Comparison of ENCODE assay signal across 26 cellular contexts in the genomic region with DNA sequence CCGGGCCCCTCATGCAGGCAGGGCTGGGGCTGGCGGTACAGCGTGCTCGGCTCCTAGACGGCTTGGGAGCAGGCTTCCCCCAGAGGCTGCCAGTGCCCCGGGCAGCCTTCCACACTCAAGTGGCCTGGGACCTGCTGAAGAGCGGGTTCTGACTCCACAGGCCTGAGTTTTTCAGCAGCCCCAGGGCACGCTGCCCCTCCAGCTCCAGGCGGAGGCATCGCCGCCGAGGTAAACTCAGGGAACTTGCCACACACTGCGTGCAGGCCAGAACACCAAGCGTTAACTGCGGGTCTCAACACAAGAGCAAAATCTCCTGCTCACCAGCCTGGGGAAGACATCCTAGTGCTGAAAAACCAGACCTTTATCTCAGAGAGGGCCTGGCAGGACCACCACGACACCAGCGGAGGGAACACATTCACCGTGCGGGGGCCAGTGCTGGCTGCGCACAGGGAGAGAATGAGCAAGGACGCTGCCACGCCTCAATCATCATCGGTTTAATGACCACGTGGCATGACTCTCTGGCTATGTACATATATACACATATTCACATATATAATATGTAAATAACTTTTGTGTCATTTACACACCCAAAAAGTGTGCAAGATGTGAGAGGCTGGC.
"Had no signal": no experiment of that assay in that cellular context is flagged by ENCODE, and none has a peak within 500 bp of the region (broad histone marks: within the 10 kb centered on the region; RNA-seq: fewer than 3 reads in every experiment).

No MANE protein-coding gene starts in this region.

- FAIRE-seq: frontal cortex, kidney had no signal

- H3K9me3 ChIP-seq: esophagus muscularis mucosa, lower lobe of right lung, mucosa of descending colon, neutrophil, ovary, right lobe of liver, stomach, tibial artery, upper lobe of right lung had no signal

- H3K4me3 ChIP-seq: esophagus muscularis mucosa, lower lobe of right lung, mucosa of descending colon, ovary, stomach, tibial artery, upper lobe of right lung had no signal

- H3K27me3 ChIP-seq: esophagus muscularis mucosa, neutrophil, ovary, right lobe of liver, stomach, tibial artery, upper lobe of right lung had no signal

- H3K27ac Mint-ChIP-seq: activated B cell treated with CpG ODN at 0.5 μM for 24 hours; activated naive CD4-positive, alpha-beta T cell treated with anti-CD3 and anti-CD28 coated beads for 36 hours; immature natural killer cell; nephron; stimulated activated memory B cell treated with anti-CD40 and anti-IgM and Interleukin-4, amounts not matched to agents 10 μg/mL and 1 μg/mL and 100 μg/mL, for 72 hours; T-helper 2 cell treated with Interferon-gamma antibody and Interleukin-4, amounts not matched to agents 5 μg/mL and 100 μg/mL, for 36 hours had no signal

- H3K36me3 ChIP-seq: ovary had no signal

- H3K27ac ChIP-seq: esophagus muscularis mucosa, lower lobe of right lung, neutrophil, ovary, stomach, tibial artery, upper lobe of right lung had no signal

- H3K4me3 Mint-ChIP-seq: activated B cell treated with CpG ODN at 0.5 μM for 24 hours; activated CD8-positive, alpha-beta T cell treated with anti-CD3 and anti-CD28 coated beads, Interleukin-2, amount 10 ng/mL, durations not matched to agents 7 days and 5 days; activated naive CD4-positive, alpha-beta T cell treated with anti-CD3 and anti-CD28 coated beads for 36 hours; immature natural killer cell; nephron; stimulated activated memory B cell treated with anti-CD40 and anti-IgM and Interleukin-4, amounts not matched to agents 10 μg/mL and 1 μg/mL and 100 μg/mL, for 72 hours; T-helper 2 cell treated with Interferon-gamma antibody and Interleukin-4, amounts not matched to agents 5 μg/mL and 100 μg/mL, for 36 hours had no signal

- ATAC-seq: activated CD8-positive, alpha-beta T cell treated with anti-CD3 and anti-CD28 coated beads, Interleukin-2, amount 10 ng/mL, durations not matched to agents 7 days and 5 days; mucosa of descending colon; stimulated activated memory B cell treated with anti-CD40 and anti-IgM and Interleukin-4, amounts not matched to agents 10 μg/mL and 1 μg/mL and 100 μg/mL, for 72 hours had no signal

- H3K9me3 Mint-ChIP-seq: activated B cell treated with CpG ODN at 0.5 μM for 24 hours; activated naive CD4-positive, alpha-beta T cell treated with anti-CD3 and anti-CD28 coated beads for 36 hours; nephron; stimulated activated memory B cell treated with anti-CD40 and anti-IgM and Interleukin-4, amounts not matched to agents 10 μg/mL and 1 μg/mL and 100 μg/mL, for 72 hours; T-helper 2 cell treated with Interferon-gamma antibody and Interleukin-4, amounts not matched to agents 5 μg/mL and 100 μg/mL, for 36 hours had no signal

- H3K4me1 Mint-ChIP-seq: activated B cell treated with CpG ODN at 0.5 μM for 24 hours; nephron; stimulated activated memory B cell treated with anti-CD40 and anti-IgM and Interleukin-4, amounts not matched to agents 10 μg/mL and 1 μg/mL and 100 μg/mL, for 72 hours had no signal

- DNase-seq: activated B cell treated with CpG ODN at 0.5 μM for 24 hours; activated CD4-positive, alpha-beta T cell treated with anti-CD3 and anti-CD28 coated beads, Interleukin-2, amount 50 U/mL, for 1 hour; activated CD8-positive, alpha-beta T cell treated with anti-CD3 and anti-CD28 coated beads, Interleukin-2, amount 10 ng/mL, durations not matched to agents 7 days and 5 days; activated effector memory CD4-positive, alpha-beta T cell treated with anti-CD3 and anti-CD28 coated beads, Interleukin-2, amount 50 U/mL, for 16 hours; activated naive CD4-positive, alpha-beta T cell treated with anti-CD3 and anti-CD28 coated beads for 36 hours; amniotic stem cell; central memory CD4-positive, alpha-beta T cell; immature natural killer cell; kidney; lower lobe of right lung; mucosa of descending colon; ovary; stimulated activated CD4-positive, alpha-beta T cell treated with anti-CD3 and anti-CD28 coated beads, Interleukin-12 subunit alpha, Interleukin-12 subunit beta, amount 100 ng/mL, for 4 hours; stimulated activated CD4-positive, alpha-beta T cell treated with anti-CD3 and anti-CD28 coated beads, Interleukin-4, amount 100 ng/mL, for 24 hours; stomach; T-helper 1 cell; tibial artery had no signal

- H3K27me3 Mint-ChIP-seq: activated B cell treated with CpG ODN at 0.5 μM for 24 hours; progenitor cell of endocrine pancreas; stimulated activated memory B cell treated with anti-CD40 and anti-IgM and Interleukin-4, amounts not matched to agents 10 μg/mL and 1 μg/mL and 100 μg/mL, for 72 hours had no signal
